In genomic region chr11:44079376-44079775, GRCh38 we compare ENCODE assay signal across 22 cellular contexts. TPM values are rescaled to one million over a fixed set of nuclear protein-coding genes. Genes with fewer than 3 reads are reported as not detected.
A peak's percentile ranks its signal among the peaks of the same experiment; 100 is the strongest.
DNase-seq lines count a peak whose midpoint lies in the region; FAIRE-seq and TF ChIP-seq lines count a peak whose summit lies in the region.
"Had no signal": no experiment of that assay in that cellular context is flagged by ENCODE, and none has a peak within 500 bp of the region (broad histone marks: within the 10 kb centered on the region; RNA-seq: fewer than 3 reads in every experiment).

No MANE protein-coding gene starts in this region.

- H3K9ac ChIP-seq in astrocyte (ENCODE audit: low read length), result no peak overlapping the region
- H3K9ac ChIP-seq in neuronal stem cell (ENCODE audit: low read depth, low read length, poor library complexity), result no peak overlapping the region
- H3K9ac ChIP-seq: GM23248 had no signal

- H2BK120ac ChIP-seq in neuronal stem cell (ENCODE audit: low read depth, low read length), result no peak overlapping the region

- H3K4ac ChIP-seq in neuronal stem cell (ENCODE audit: low read length), result no peak overlapping the region

- no peak overlapping the region for H2BK5ac ChIP-seq in neuronal stem cell (ENCODE audit: low read length)

- no peak overlapping the region for H3K23ac ChIP-seq in neuronal stem cell (ENCODE audit: low read depth, low read length, poor library complexity)

- no peak overlapping the region for H3K4me2 ChIP-seq in astrocyte (ENCODE audit: low read length)
- H3K4me2 ChIP-seq in neuronal stem cell (ENCODE audit: insufficient read depth, low read length, poor library complexity, severe bottlenecking), result no peak overlapping the region

- H3K18ac ChIP-seq in neuronal stem cell (ENCODE audit: low read length), result peak overlapping the region; percentile 68

- no peaks in the 10 kb centered on the region for H3K9me3 ChIP-seq in astrocyte (ENCODE audit: insufficient read depth, low read depth, low read length)
- H3K9me3 ChIP-seq in neuronal stem cell (replicated peaks in 1 of 2; ENCODE audit: control insufficient read depth in 2 of 2, insufficient read depth in 1 of 2, low read depth in 1 of 2, low read length in 2 of 2), result no peaks in the 10 kb centered on the region

- H2BK15ac ChIP-seq in neuronal stem cell (ENCODE audit: low read length), result no peak overlapping the region

- no peak overlapping the region for H3K27ac ChIP-seq in astrocyte (ENCODE audit: low read depth, low read length)
- no peak overlapping the region for H3K27ac ChIP-seq in neuronal stem cell (replicated peaks; ENCODE audit: low read length)
- H3K27ac ChIP-seq: GM23248 had no signal

- no peak overlapping the region for H4K8ac ChIP-seq in neuronal stem cell (ENCODE audit: low read depth, low read length)

- H4K20me1 ChIP-seq in astrocyte (ENCODE audit: insufficient read depth, low read length), result no peaks in the 10 kb centered on the region

- no peaks in the 10 kb centered on the region for H3K79me1 ChIP-seq in neuronal stem cell (ENCODE audit: low read depth, low read length)

- no peak for TF ChIP-seq CTCF in astrocyte (IDR thresholded peaks at IDR 0.05; ENCODE audit: insufficient read depth, low read depth, low read length)
- no peak for TF ChIP-seq CTCF in type B pancreatic cell (conservative IDR thresholded peaks at IDR 0.05)

- H3K9me3 Mint-ChIP-seq in astrocyte (ENCODE audit: unreplicated experiment) (peaks cover 3% of the 10 kb centered on the region), type B pancreatic cell (no peaks in the 10 kb centered on the region)

- H2AFZ ChIP-seq in astrocyte (ENCODE audit: low read depth, low read length), result no peak overlapping the region
- H2AFZ ChIP-seq in neuronal stem cell (ENCODE audit: low read length), result no peak overlapping the region
- H2AFZ ChIP-seq: GM23248 had no signal

- peak overlapping the region; percentile 5 for H3K4me3 Mint-ChIP-seq in astrocyte (ENCODE audit: unreplicated experiment)
- H3K4me3 Mint-ChIP-seq in type B pancreatic cell, result no peak overlapping the region

- H3K27me3 Mint-ChIP-seq in astrocyte (ENCODE audit: low read depth, unreplicated experiment) (peaks cover 4% of the 10 kb centered on the region), type B pancreatic cell (no peaks in the 10 kb centered on the region)
- H3K27me3 Mint-ChIP-seq: CD4-positive, alpha-beta memory T cell had no signal

- no peak overlapping the region for H4K91ac ChIP-seq in neuronal stem cell (ENCODE audit: low read depth, low read length, poor library complexity)

- H3K79me2 ChIP-seq in astrocyte (ENCODE audit: insufficient read depth, low read length), result no peaks in the 10 kb centered on the region

- no peak for FAIRE-seq in astrocyte (lab: Jason Lieb, UNC)
- FAIRE-seq: G401.6, GM12892, H1 had no signal

- H3K27me3 ChIP-seq in astrocyte (ENCODE audit: insufficient read depth, low read length), result no peaks in the 10 kb centered on the region
- peaks cover 0 to 28% (median 0%) of the 10 kb centered on the region in 3 experiments for H3K27me3 ChIP-seq in neuronal stem cell (ENCODE audit: control insufficient read depth in 3 of 3, insufficient read depth in 3 of 3, low read depth in 1 of 3, low read length in 3 of 3)

- DNase-seq in ELF-1 (ENCODE audit: low read depth, low spot score) (peak; percentile 45), astrocyte (ENCODE audit: low read depth) (no peak), neuronal stem cell (ENCODE audit: low spot score) (no peak), type B pancreatic cell (ENCODE audit: extremely low spot score, unreplicated experiment) (peak; percentile 63), NCI-H1694 (lab: John Stamatoyannopoulos, UW) (no peak), NCI-H526 (lab: John Stamatoyannopoulos, UW) (no peak)
- DNase-seq: C1 segment of cervical spinal cord; Calu3; CD4-positive, alpha-beta memory T cell; COR-L47; DMS53; DMS79 treated with DMSO at 0.1 percent for 48 hours; GM23248; H7; HCEC 1CT had no signal

- peak overlapping the region; percentile 76 for H2BK12ac ChIP-seq in neuronal stem cell (ENCODE audit: low read length)

- H3K27ac Mint-ChIP-seq in astrocyte (ENCODE audit: unreplicated experiment), result peak overlapping the region; percentile 36
- H3K27ac Mint-ChIP-seq in type B pancreatic cell, result no peak overlapping the region
- H3K27ac Mint-ChIP-seq: CD4-positive, alpha-beta memory T cell had no signal

- H2AK5ac ChIP-seq in neuronal stem cell (ENCODE audit: low read depth, low read length), result no peak overlapping the region

- no peak overlapping the region for H3K4me3 ChIP-seq in astrocyte (ENCODE audit: insufficient read depth, low read depth, low read length)
- H3K4me3 ChIP-seq in neuronal stem cell (ENCODE audit: low read length in 2 of 2), result no peak overlapping the region
- H3K4me3 ChIP-seq: GM23248 had no signal

- H3K14ac ChIP-seq in neuronal stem cell (ENCODE audit: low read length), result no peak overlapping the region

- H3K36me3 Mint-ChIP-seq in astrocyte (ENCODE audit: low read depth, unreplicated experiment) (peaks cover 41% of the 10 kb centered on the region), type B pancreatic cell (peaks cover 10% of the 10 kb centered on the region)

- H3K4me1 ChIP-seq in astrocyte (ENCODE audit: insufficient read depth, low read length) (no peaks in the 10 kb centered on the region), neuronal stem cell (ENCODE audit: control insufficient read depth in 2 of 2, insufficient read depth in 1 of 2, low read depth in 1 of 2, low read length in 2 of 2) (peaks cover 3 to 4% of the 10 kb centered on the region in 2 donors)

- no peaks in the 10 kb centered on the region for H3K4me1 Mint-ChIP-seq in astrocyte (ENCODE audit: low read depth, unreplicated experiment)
- H3K4me1 Mint-ChIP-seq in type B pancreatic cell (ENCODE audit: unreplicated experiment), result no peaks in the 10 kb centered on the region
- H3K4me1 Mint-ChIP-seq: CD4-positive, alpha-beta memory T cell had no signal

- H3K36me3 ChIP-seq in astrocyte (ENCODE audit: insufficient read depth, low read length) (no peaks in the 10 kb centered on the region), neuronal stem cell (replicated peaks in 1 of 2; ENCODE audit: control insufficient read depth in 2 of 2, insufficient read depth in 2 of 2, low read length in 2 of 2) (no peaks in the 10 kb centered on the region)

- WGBS in neuronal stem cell (ENCODE audit: extremely low coverage in 2 of 2, insufficient read length in 2 of 2, insufficient replicate concordance in 1 of 2), 2 donors, result no CpG with 5 or more reads among the region's 6 CpGs

RNA-seq across cellular contexts. Expression of gene ACCS, which starts 13.3 kb away (rescaled TPM):
- total RNA-seq in astrocyte, result 20.4 and 21.3 TPM in 2 replicates
- polyA plus RNA-seq in neuronal stem cell (2013, experiment 1 of 2), result 3.2 TPM
- 3.4 TPM for polyA plus RNA-seq in neuronal stem cell (2013, experiment 2 of 2)
- 14.2 and 17.9 TPM in 2 replicates for total RNA-seq in type B pancreatic cell (ENCODE audit: low replicate concordance)

RNA-seq across cellular contexts. Expression of gene EXT2, which starts 16.1 kb away (rescaled TPM):
- total RNA-seq in astrocyte (67.4 and 67.7 TPM in 2 replicates), type B pancreatic cell (ENCODE audit: low replicate concordance) (45.8 and 62.7 TPM in 2 replicates)
- 36.4 TPM for polyA plus RNA-seq in neuronal stem cell (2013, experiment 1 of 2)
- polyA plus RNA-seq in neuronal stem cell (2013, experiment 2 of 2), result 35.5 TPM

RNA-seq across cellular contexts. Expression of gene ACCSL, which starts 31.6 kb away (rescaled TPM):
- total RNA-seq in astrocyte, result not detected in 2 replicates
- polyA plus RNA-seq in neuronal stem cell (2013, experiment 1 of 2), result not detected
- not detected for polyA plus RNA-seq in neuronal stem cell (2013, experiment 2 of 2)
- not detected in 2 replicates for total RNA-seq in type B pancreatic cell (ENCODE audit: low replicate concordance)
- total RNA-seq: A172; A673; Calu3; CD4-positive, alpha-beta memory T cell; Daoy; GM23248; H1; H7 had no signal
- polyA plus RNA-seq: BJ; CD4-positive, alpha-beta memory T cell; GM23248; H1 had no signal

Comparison
In these comparisons a context has a peak if more than half of its experiments do, and no peak if none do; other contexts are left out.
1. DNase-seq: peak in ELF-1 (single experiment) and type B pancreatic cell (single experiment); none in astrocyte (single experiment), neuronal stem cell (single experiment), NCI-H1694 (single experiment) and NCI-H526 (0 of 2).